Comparison of ENCODE assay signal across 1 cellular context in genomic region chr17:68497885-68498319, GRCh38.
TF ChIP-seq lines count a peak whose summit lies in the region.

No MANE protein-coding gene starts in this region.

TF ChIP-seq in WTC11, 78 proteins besides CTCF, POLR2A, EP300 and RAD21 (continued from another document):
- TF ChIP-seq ARID4B (CRISPR knock-in tag; IDR thresholded peaks at IDR 0.05; ENCODE audit: borderline replicate concordance) (no peak), FOXK1 (CRISPR knock-in tag; IDR thresholded peaks at IDR 0.05) (no peak), PREB (CRISPR knock-in tag; IDR thresholded peaks at IDR 0.05; ENCODE audit: borderline replicate concordance) (no peak), MYBL2 (CRISPR knock-in tag; IDR thresholded peaks at IDR 0.05) (no peak), SMAD4 (CRISPR knock-in tag; IDR thresholded peaks at IDR 0.05) (no peak), AFF4 (CRISPR knock-in tag; IDR thresholded peaks at IDR 0.05; ENCODE audit: borderline replicate concordance) (no peak), ZBTB21 (CRISPR knock-in tag; IDR thresholded peaks at IDR 0.05; ENCODE audit: borderline replicate concordance) (no peak), FOXJ3 (CRISPR knock-in tag; IDR thresholded peaks at IDR 0.05; ENCODE audit: borderline replicate concordance) (no peak), HMGA2 (CRISPR knock-in tag; IDR thresholded peaks at IDR 0.05) (no peak), CBFB (CRISPR knock-in tag; IDR thresholded peaks at IDR 0.05; ENCODE audit: low read depth) (no peak), E2F5 (CRISPR knock-in tag; IDR thresholded peaks at IDR 0.05) (no peak), ZNF416 (CRISPR knock-in tag; IDR thresholded peaks at IDR 0.05) (no peak)
